ENCODE assay signal across 19 cellular contexts in genomic region chr1:47207811-47208373, GRCh38. TPM values are rescaled to one million over a fixed set of nuclear protein-coding genes. Genes with fewer than 3 reads are reported as not detected.
DNase-seq lines count a peak whose midpoint lies in the region; ATAC-seq and TF ChIP-seq lines count a peak whose summit lies in the region.
"Had no signal": no experiment of that assay in that cellular context is flagged by ENCODE, and none has a peak within 500 bp of the region (broad histone marks: within the 10 kb centered on the region; RNA-seq: fewer than 3 reads in every experiment).

No MANE protein-coding gene starts in this region.

- peak; percentile 73 for ATAC-seq in stimulated activated naive CD8-positive, alpha-beta T cell treated with anti-CD3 and anti-CD28 coated beads, Interleukin-15, amount 100 ng/mL, for 72 hours
- ATAC-seq: left colon, right lobe of liver had no signal

- H3K27me3 ChIP-seq in iPS-18a (ENCODE audit: control insufficient read depth, insufficient read depth, low read length) = peaks cover 29% of the 10 kb centered on the region
- H3K27me3 ChIP-seq: right lobe of liver had no signal

- no peak overlapping the region for H3K27ac ChIP-seq in iPS-18a (ENCODE audit: low read length)
- H3K27ac ChIP-seq: hepatocyte, right lobe of liver, tibial artery had no signal

- H3K4me3 ChIP-seq in iPS-18a (ENCODE audit: low read length) = peak overlapping the region; percentile 7
- H3K4me3 ChIP-seq: hepatocyte, right lobe of liver, tibial artery had no signal

- CTCF ChIA-PET in HEK293T (lab: Yijun Ruan, JAX) = interaction anchor here (0.6 to 1.3 kb wide), 2 partner anchors 14 to 35 kb away, joined by 3 read pairs; no protein-coding TSS in a partner anchor

- peaks cover 34% of the 10 kb centered on the region for H3K27me3 Mint-ChIP-seq in stimulated activated naive CD8-positive, alpha-beta T cell treated with anti-CD3 and anti-CD28 coated beads, Interleukin-15, amount 100 ng/mL, for 72 hours

- DNase-seq in stimulated activated CD4-positive, alpha-beta T cell treated with anti-CD3 and anti-CD28 coated beads, Interleukin-1b, Interleukin-23, amount 100 ng/mL, for 48 hours = peak; percentile 48
- no peak for DNase-seq in stimulated activated CD4-positive, alpha-beta T cell treated with anti-CD3 and anti-CD28 coated beads, Interleukin-12 subunit alpha, Interleukin-12 subunit beta, amount 100 ng/mL, for 4 hours
- DNase-seq in RPMI7951 (ENCODE audit: low read depth) (peak; percentile 28), HEK293T (ENCODE audit: extremely low spot score) (no peak), HuH-7 (ENCODE audit: low spot score) (no peak), NCI-H2029 (lab: John Stamatoyannopoulos, UW) (no peak)
- no peak for DNase-seq in stimulated activated naive CD8-positive, alpha-beta T cell treated with anti-CD3 and anti-CD28 coated beads, Interleukin-15, amount 100 ng/mL, for 72 hours
- DNase-seq: activated B cell treated with CpG ODN at 0.5 μM for 24 hours; caudate nucleus; COR-L47; effector CD8-positive, alpha-beta T cell; right lobe of liver; SHP77 treated with DMSO at 0.1 percent for 48 hours had no signal

- H3K4me1 ChIP-seq in iPS-18a (ENCODE audit: control insufficient read depth, low read depth, low read length) = peaks cover 10% of the 10 kb centered on the region
- H3K4me1 ChIP-seq: right lobe of liver, tibial artery had no signal

- H3K27ac Mint-ChIP-seq in stimulated activated naive CD8-positive, alpha-beta T cell treated with anti-CD3 and anti-CD28 coated beads, Interleukin-15, amount 100 ng/mL, for 72 hours = no peak overlapping the region
- H3K27ac Mint-ChIP-seq: activated B cell treated with CpG ODN at 0.5 μM for 24 hours; T-helper 1 cell treated with Interleukin-12 subunit alpha and Interleukin-12 subunit beta and Interleukin-4 antibody, amounts not matched to agents 30 μg/mL and 1 μg/mL, for 36 hours had no signal

- no peak overlapping the region for H3K4me3 Mint-ChIP-seq in stimulated activated naive CD8-positive, alpha-beta T cell treated with anti-CD3 and anti-CD28 coated beads, Interleukin-15, amount 100 ng/mL, for 72 hours
- H3K4me3 Mint-ChIP-seq: activated B cell treated with CpG ODN at 0.5 μM for 24 hours; T-helper 1 cell treated with Interleukin-12 subunit alpha and Interleukin-12 subunit beta and Interleukin-4 antibody, amounts not matched to agents 30 μg/mL and 1 μg/mL, for 36 hours had no signal

- H3K9me3 ChIP-seq in iPS-18a (ENCODE audit: control insufficient read depth, low read depth, low read length) = peaks cover 4% of the 10 kb centered on the region
- H3K9me3 ChIP-seq: right lobe of liver, tibial artery had no signal

- H3K9ac ChIP-seq in iPS-18a (ENCODE audit: low read length) = no peak overlapping the region

- no peaks in the 10 kb centered on the region for H3K9me3 Mint-ChIP-seq in stimulated activated naive CD8-positive, alpha-beta T cell treated with anti-CD3 and anti-CD28 coated beads, Interleukin-15, amount 100 ng/mL, for 72 hours
- H3K9me3 Mint-ChIP-seq: T-helper 1 cell treated with Interleukin-12 subunit alpha and Interleukin-12 subunit beta and Interleukin-4 antibody, amounts not matched to agents 30 μg/mL and 1 μg/mL, for 36 hours had no signal

- no peaks in the 10 kb centered on the region for H3K36me3 ChIP-seq in iPS-18a (ENCODE audit: control insufficient read depth, low read depth, low read length)
- H3K36me3 ChIP-seq: right lobe of liver, tibial artery had no signal

- POLR2A ChIA-PET in HEK293T (lab: Yijun Ruan, JAX) = interaction anchor here (1.3 kb wide), 1 partner anchor 13 kb away, joined by 4 read pairs; no protein-coding TSS in a partner anchor

- H3K4me1 Mint-ChIP-seq in stimulated activated naive CD8-positive, alpha-beta T cell treated with anti-CD3 and anti-CD28 coated beads, Interleukin-15, amount 100 ng/mL, for 72 hours = no peaks in the 10 kb centered on the region

TF ChIP-seq in HEK293T, 16 proteins besides CTCF, POLR2A, EP300 and RAD21:
- TF ChIP-seq LEF1 (IDR thresholded peaks at IDR 0.05; ENCODE audit: borderline replicate concordance) (no peak), FOXA1 (IDR thresholded peaks at IDR 0.05) (no peak)

RNA-seq across cellular contexts. Expression of gene PDZK1IP1, which starts 18.1 kb away (rescaled TPM):
- total RNA-seq in RPMI7951 (2014; rRNA removed; shearing (Covaris generic)) = not detected in 2 replicates
- total RNA-seq: activated B cell treated with CpG ODN at 0.5 μM for 24 hours, NCI-H460 had no signal

RNA-seq across cellular contexts. Expression of gene TAL1, which starts 24.1 kb away (rescaled TPM):
- not detected in 2 replicates for total RNA-seq in RPMI7951 (2014; rRNA removed; shearing (Covaris generic))
- total RNA-seq: activated B cell treated with CpG ODN at 0.5 μM for 24 hours, NCI-H460 had no signal

Comparison
In these comparisons a context has a peak if more than half of its experiments do, and no peak if none do; other contexts are left out.
1. DNase-seq: peak in stimulated activated CD4-positive, alpha-beta T cell treated with anti-CD3 and anti-CD28 coated beads, Interleukin-1b, Interleukin-23, amount 100 ng/mL, for 48 hours (single experiment) and RPMI7951 (single experiment); none in stimulated activated CD4-positive, alpha-beta T cell treated with anti-CD3 and anti-CD28 coated beads, Interleukin-12 subunit alpha, Interleukin-12 subunit beta, amount 100 ng/mL, for 4 hours (single experiment), stimulated activated naive CD8-positive, alpha-beta T cell treated with anti-CD3 and anti-CD28 coated beads, Interleukin-15, amount 100 ng/mL, for 72 hours (0 of 2), HEK293T (single experiment), HuH-7 (single experiment) and NCI-H2029 (single experiment).